Comparison of ENCODE assay signal across 17 cellular contexts in genomic region chr7:83439021-83439420, GRCh38.
DNase-seq lines count a peak whose midpoint lies in the region; FAIRE-seq and TF ChIP-seq lines count a peak whose summit lies in the region.
"Had no signal": no experiment of that assay in that cellular context is flagged by ENCODE, and none has a peak within 500 bp of the region (broad histone marks: within the 10 kb centered on the region; RNA-seq: fewer than 3 reads in every experiment).

No MANE protein-coding gene starts in this region.

- DNase-seq in COLO829 (ENCODE audit: low spot score), result peak; percentile 76
- peak; percentile 10 for DNase-seq in NCI-H69 (lab: John Stamatoyannopoulos, UW)
- DNase-seq in astrocyte of the spinal cord (ENCODE audit: low read depth, low spot score), result peak; percentile 63
- peak; percentile 30 for DNase-seq in medulla oblongata (ENCODE audit: extremely low spot score)
- DNase-seq in KBM-7, result no peak
- DNase-seq in RCC 7860 (ENCODE audit: low spot score), result no peak
- DNase-seq in NCI-H510A treated with DMSO at 0.1 percent for 48 hours (lab: John Stamatoyannopoulos, UW), result no peak
- no peak for DNase-seq in GM19238 (ENCODE audit: insufficient read length, low spot score)
- DNase-seq: DMS79, GDM1, NCI-H1092 treated with DMSO at 0.1 percent for 48 hours, NCI-H1694 treated with DMSO at 0.1 percent for 48 hours, NCI-H748 treated with DMSO at 0.1 percent for 48 hours, SHP77 treated with DMSO at 0.1 percent for 48 hours had no signal

- in situ Hi-C loops in astrocyte of the spinal cord (cut with HindIII; ENCODE audit: low sequenced_read_pairs), result no loop called here
- in situ Hi-C loops in KBM-7 (cut with MboI; ENCODE audit: low pct_unique_long_range_greater_than_20kb, low sequenced_read_pairs), result no loop called here

- no peak for FAIRE-seq in RCC 7860 (lab: Jason Lieb, UNC)
- FAIRE-seq: GM12892, HTR-8/SVneo, K562 had no signal

- no peak overlapping the region for H3K4me3 ChIP-seq in astrocyte of the spinal cord (ENCODE audit: low read depth, low read length)
- H3K4me3 ChIP-seq: K562 had no signal

- TF ChIP-seq CTCF in astrocyte of the spinal cord (IDR thresholded peaks at IDR 0.05; ENCODE audit: low read depth, low read length), result no peak

Comparison
In these comparisons a context has a peak if more than half of its experiments do, and no peak if none do; other contexts are left out.
1. DNase-seq: peak in COLO829 (single experiment), NCI-H69 (single experiment), astrocyte of the spinal cord (single experiment) and medulla oblongata (single experiment); none in KBM-7 (single experiment), RCC 7860 (single experiment), NCI-H510A treated with DMSO at 0.1 percent for 48 hours (single experiment) and GM19238 (single experiment).